In genomic region chr1:160539896-160540858, GRCh38 we compare ENCODE assay signal across 8 cellular contexts. TPM values are rescaled to one million over a fixed set of nuclear protein-coding genes. Genes with fewer than 3 reads are reported as not detected.
DNase-seq lines count a peak whose midpoint lies in the region; ATAC-seq lines count a peak whose summit lies in the region.

No MANE protein-coding gene starts in this region.

- no peaks in the 10 kb centered on the region for H3K27me3 ChIP-seq in duodenal mucosa (ENCODE audit: control insufficient read depth in 1 of 2, insufficient read depth in 2 of 2, low read length in 2 of 2)

- no peaks in the 10 kb centered on the region for H3K36me3 ChIP-seq in duodenal mucosa (ENCODE audit: control insufficient read depth in 1 of 2, insufficient read depth in 2 of 2, low read length in 2 of 2)

- DNase-seq in A172 (ENCODE audit: low spot score) = peak; percentile 78
- peak; percentile 96 for DNase-seq in SIG-M5 treated with dmso at 0.1 percent for 504 hours (lab: John Stamatoyannopoulos, UW; ENCODE audit: unreplicated experiment)
- peak in 2 of 3 experiments; percentile 31 to 39 for DNase-seq in stimulated activated CD4-positive, alpha-beta T cell treated with anti-CD3 and anti-CD28 coated beads, TNF-alpha, amount 100 ng/mL, for 24 hours (ENCODE audit: low read depth in 3 of 3)
- no peak for DNase-seq in putamen (ENCODE audit: low spot score)
- no peak for DNase-seq in ecto neural progenitor cell (ENCODE audit: low spot score)

- ATAC-seq in GM18873 (IDR thresholded peaks at IDR 0.05; ENCODE audit: low FRiP score, unreplicated experiment) (peak; percentile 85), HG03095 (IDR thresholded peaks at IDR 0.05; ENCODE audit: unreplicated experiment) (peak; percentile 89)

- H3K27ac ChIP-seq in duodenal mucosa (ENCODE audit: low read depth, low read length) = peak overlapping the region; percentile 37

- H3K9ac ChIP-seq in duodenal mucosa (ENCODE audit: low read depth in 1 of 2, low read length in 2 of 2) = peak overlapping the region; percentile 26 to 56

- peaks cover 0 to 1% of the 10 kb centered on the region in 2 donors for H3K9me3 ChIP-seq in duodenal mucosa (ENCODE audit: control insufficient read depth in 1 of 2, low read length in 2 of 2)

- peak overlapping the region; percentile 40 to 44 for H3K4me3 ChIP-seq in duodenal mucosa (ENCODE audit: low read depth in 1 of 2, low read length in 2 of 2)

- peaks cover 43 to 49% of the 10 kb centered on the region in 2 donors for H3K4me1 ChIP-seq in duodenal mucosa (ENCODE audit: control insufficient read depth in 1 of 2, insufficient read depth in 2 of 2, low read length in 2 of 2)

RNA-seq across cellular contexts. Expression of gene SLAMF6, which starts 17.1 kb away (rescaled TPM):
- not detected in 2 replicates for total RNA-seq in A172 (2014; rRNA removed; shearing (Covaris generic))

RNA-seq across cellular contexts. Expression of gene CD84, which starts 39.1 kb away (rescaled TPM):
- not detected in 2 replicates for total RNA-seq in A172 (2014; rRNA removed; shearing (Covaris generic))

Comparison
In these comparisons a context has a peak if more than half of its experiments do, and no peak if none do; other contexts are left out.
1. DNase-seq: peak in A172 (single experiment), SIG-M5 treated with dmso at 0.1 percent for 504 hours (single experiment) and stimulated activated CD4-positive, alpha-beta T cell treated with anti-CD3 and anti-CD28 coated beads, TNF-alpha, amount 100 ng/mL, for 24 hours (2 of 3); none in putamen (single experiment) and ecto neural progenitor cell (single experiment).